Comparison of ENCODE assay signal across 33 cellular contexts in genomic region chr5:1833264-1834021, GRCh38. TPM values are rescaled to one million over a fixed set of nuclear protein-coding genes. Genes with fewer than 3 reads are reported as not detected.
"Had no signal": no experiment of that assay in that cellular context is flagged by ENCODE, and none has a peak within 500 bp of the region (broad histone marks: within the 10 kb centered on the region; RNA-seq: fewer than 3 reads in every experiment).

No MANE protein-coding gene starts in this region.

- H3K4me1 Mint-ChIP-seq: activated CD4-positive, alpha-beta T cell treated with anti-CD3 and anti-CD28 coated beads for 36 hours; activated naive CD8-positive, alpha-beta T cell treated with anti-CD3 and anti-CD28 coated beads for 36 hours had no signal

- H3K9me3 Mint-ChIP-seq: activated naive CD4-positive, alpha-beta T cell treated with anti-CD3 and anti-CD28 coated beads for 36 hours; activated naive CD8-positive, alpha-beta T cell treated with anti-CD3 and anti-CD28 coated beads for 36 hours; activated T-cell treated with anti-CD3 and anti-CD28 coated beads, Interleukin-2, amount 50 U/mL, for 72 hours; effector memory CD8-positive, alpha-beta T cell; nephron had no signal

- H3K9me3 ChIP-seq: adrenal gland, body of pancreas, gastroesophageal sphincter, left lung, neutrophil, pancreas, psoas muscle, right atrium auricular region, testis, transverse colon, vagina had no signal

- H3K4me3 Mint-ChIP-seq: activated CD4-positive, alpha-beta T cell treated with anti-CD3 and anti-CD28 coated beads for 36 hours; activated naive CD4-positive, alpha-beta T cell treated with anti-CD3 and anti-CD28 coated beads for 36 hours; activated naive CD8-positive, alpha-beta T cell treated with anti-CD3 and anti-CD28 coated beads for 36 hours; activated T-cell treated with anti-CD3 and anti-CD28 coated beads, Interleukin-2, amount 50 U/mL, for 72 hours; effector memory CD8-positive, alpha-beta T cell; nephron had no signal

- H3K27me3 ChIP-seq: adrenal gland, body of pancreas, pancreas, right atrium auricular region, testis, vagina had no signal

- H3K4me2 ChIP-seq: smooth muscle cell had no signal

- H3K36me3 Mint-ChIP-seq: activated naive CD8-positive, alpha-beta T cell treated with anti-CD3 and anti-CD28 coated beads for 36 hours had no signal

- H3K4me1 ChIP-seq: body of pancreas, gastroesophageal sphincter, left lung, pancreas, psoas muscle, testis, transverse colon, vagina had no signal

- H3K27ac ChIP-seq: adrenal gland, body of pancreas, gastroesophageal sphincter, left lung, neutrophil, pancreas, psoas muscle, right atrium auricular region, testis, transverse colon, vagina had no signal

- ATAC-seq: activated CD4-positive, alpha-beta T cell treated with anti-CD3 and anti-CD28 coated beads for 36 hours; activated T-cell treated with anti-CD3 and anti-CD28 coated beads, Interleukin-2, amount 50 U/mL, for 72 hours; body of pancreas; effector memory CD8-positive, alpha-beta T cell; gastroesophageal sphincter; left lung; pancreas had no signal

- H3K4me3 ChIP-seq: adrenal gland, body of pancreas, gastroesophageal sphincter, left lung, pancreas, psoas muscle, right atrium auricular region, smooth muscle cell, testis, transverse colon, vagina had no signal

- H3K36me3 ChIP-seq: adrenal gland, left lung, neutrophil, pancreas, transverse colon, vagina had no signal

- DNase-seq: activated CD4-positive, alpha-beta T cell treated with anti-CD3 and anti-CD28 coated beads for 36 hours; activated CD4-positive, CD25-positive, alpha-beta regulatory T cell; activated naive CD4-positive, alpha-beta T cell treated with anti-CD3 and anti-CD28 coated beads for 36 hours; activated naive CD8-positive, alpha-beta T cell treated with anti-CD3 and anti-CD28 coated beads for 36 hours; activated T-cell treated with anti-CD3 and anti-CD28 coated beads for 4 hours; activated T-cell treated with anti-CD3 and anti-CD28 coated beads, Interleukin-2, amount 50 U/mL, for 72 hours; adrenal gland; body of pancreas; cortex of kidney; effector memory CD8-positive, alpha-beta T cell; hypothalamus; kidney glomerular epithelial cell; pancreas; psoas muscle; stimulated activated CD4-positive, alpha-beta T cell treated with anti-CD3 and anti-CD28 coated beads, Interleukin-1b, Interleukin-23, amount 100 ng/mL, for 48 hours; stimulated activated CD4-positive, alpha-beta T cell treated with anti-CD3 and anti-CD28 coated beads, Interleukin-4, amount 100 ng/mL, for 4 hours; stimulated activated CD8-positive, alpha-beta memory T cell treated with anti-CD3 and anti-CD28 coated beads, Interleukin-4, amount 100 ng/mL, for 48 hours; stimulated activated naive CD4-positive, alpha-beta T cell; T-helper 1 cell; testis; transverse colon had no signal

- H3K27ac Mint-ChIP-seq: activated CD4-positive, alpha-beta T cell treated with anti-CD3 and anti-CD28 coated beads for 36 hours; activated naive CD4-positive, alpha-beta T cell treated with anti-CD3 and anti-CD28 coated beads for 36 hours; activated naive CD8-positive, alpha-beta T cell treated with anti-CD3 and anti-CD28 coated beads for 36 hours; activated T-cell treated with anti-CD3 and anti-CD28 coated beads, Interleukin-2, amount 50 U/mL, for 72 hours; effector memory CD8-positive, alpha-beta T cell; nephron had no signal

- H3K27me3 Mint-ChIP-seq: activated CD4-positive, alpha-beta T cell treated with anti-CD3 and anti-CD28 coated beads for 36 hours had no signal

RNA-seq across cellular contexts. Expression of gene IRX4, which starts 49.3 kb away (rescaled TPM):
- total RNA-seq: activated CD4-positive, alpha-beta T cell treated with anti-CD3 and anti-CD28 coated beads for 36 hours; activated naive CD4-positive, alpha-beta T cell treated with anti-CD3 and anti-CD28 coated beads for 36 hours; activated naive CD8-positive, alpha-beta T cell treated with anti-CD3 and anti-CD28 coated beads for 36 hours; activated T-cell treated with anti-CD3 and anti-CD28 coated beads, Interleukin-2, amount 50 U/mL, for 72 hours; adrenal gland; aorta; body of pancreas; fibroblast of lung; fibroblast of villous mesenchyme; left lung; lung microvascular endothelial cell; mucosa of gallbladder; pancreas; right atrium auricular region; transverse colon had no signal
- polyA plus RNA-seq: aorta, fibroblast of lung had no signal
